ENCODE assay signal across 18 cellular contexts in the genomic region with DNA sequence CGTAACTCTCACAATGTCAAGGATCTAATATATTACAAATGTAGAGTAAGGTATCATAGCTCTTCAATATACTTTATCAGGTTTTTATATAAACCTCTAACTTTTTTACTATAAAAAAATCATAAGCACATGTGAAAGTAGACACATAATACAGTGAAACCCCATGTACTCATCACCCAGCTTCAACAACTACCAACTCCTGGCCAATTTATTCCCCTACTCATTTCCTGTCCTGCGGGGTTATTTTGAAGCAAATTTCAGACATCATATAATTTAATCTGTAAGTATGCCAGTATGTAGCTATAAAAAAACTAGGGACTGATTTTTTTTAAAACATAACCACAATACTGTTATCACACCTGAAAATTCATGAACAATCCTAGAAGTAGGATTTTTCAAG.
"Had no signal": no experiment of that assay in that cellular context is flagged by ENCODE, and none has a peak within 500 bp of the region (broad histone marks: within the 10 kb centered on the region; RNA-seq: fewer than 3 reads in every experiment).

No MANE protein-coding gene starts in this region.

- H3K4me3 Mint-ChIP-seq: activated B cell treated with CpG ODN at 0.5 μM for 24 hours; activated naive CD4-positive, alpha-beta T cell treated with anti-CD3 and anti-CD28 coated beads, Interleukin-2, amount 10 ng/mL, durations not matched to agents 7 days and 5 days; effector memory CD8-positive, alpha-beta T cell; T-helper 17 cell had no signal

- H3K36me3 ChIP-seq: neutrophil, right atrium auricular region had no signal

- H3K9me3 Mint-ChIP-seq: activated B cell treated with CpG ODN at 0.5 μM for 24 hours; effector memory CD8-positive, alpha-beta T cell had no signal

- H3K36me3 Mint-ChIP-seq: naive B cell had no signal

- H3K9me3 ChIP-seq: body of pancreas, gastroesophageal sphincter, neutrophil, right atrium auricular region, tibial artery, vagina had no signal

- H3K27ac Mint-ChIP-seq: activated B cell treated with CpG ODN at 0.5 μM for 24 hours; activated naive CD4-positive, alpha-beta T cell treated with anti-CD3 and anti-CD28 coated beads, Interleukin-2, amount 10 ng/mL, durations not matched to agents 7 days and 5 days; effector memory CD8-positive, alpha-beta T cell; naive B cell; T-helper 17 cell had no signal

- DNase-seq: activated B cell treated with CpG ODN at 0.5 μM for 24 hours; activated naive CD4-positive, alpha-beta T cell treated with anti-CD3 and anti-CD28 coated beads, Interleukin-2, amount 10 ng/mL, durations not matched to agents 7 days and 5 days; amniotic stem cell; body of pancreas; central memory CD4-positive, alpha-beta T cell; effector memory CD8-positive, alpha-beta T cell; kidney glomerular epithelial cell; naive B cell; posterior cingulate gyrus; stimulated activated CD4-positive, alpha-beta T cell treated with anti-CD3 and anti-CD28 coated beads, Interleukin-4, amount 100 ng/mL, for 4 hours; T-helper 17 cell; tibial artery had no signal

- H3K4me3 ChIP-seq: body of pancreas, gastroesophageal sphincter, right atrium auricular region, skin epidermis, tibial artery, vagina had no signal

- H3K27ac ChIP-seq: body of pancreas, epithelial cell of prostate, neutrophil, skin epidermis, vagina had no signal

- H3K27me3 Mint-ChIP-seq: activated B cell treated with CpG ODN at 0.5 μM for 24 hours; activated naive CD4-positive, alpha-beta T cell treated with anti-CD3 and anti-CD28 coated beads, Interleukin-2, amount 10 ng/mL, durations not matched to agents 7 days and 5 days; effector memory CD8-positive, alpha-beta T cell; naive B cell; T-helper 17 cell had no signal
